Comparison of ENCODE assay signal across 20 cellular contexts in the genomic region with DNA sequence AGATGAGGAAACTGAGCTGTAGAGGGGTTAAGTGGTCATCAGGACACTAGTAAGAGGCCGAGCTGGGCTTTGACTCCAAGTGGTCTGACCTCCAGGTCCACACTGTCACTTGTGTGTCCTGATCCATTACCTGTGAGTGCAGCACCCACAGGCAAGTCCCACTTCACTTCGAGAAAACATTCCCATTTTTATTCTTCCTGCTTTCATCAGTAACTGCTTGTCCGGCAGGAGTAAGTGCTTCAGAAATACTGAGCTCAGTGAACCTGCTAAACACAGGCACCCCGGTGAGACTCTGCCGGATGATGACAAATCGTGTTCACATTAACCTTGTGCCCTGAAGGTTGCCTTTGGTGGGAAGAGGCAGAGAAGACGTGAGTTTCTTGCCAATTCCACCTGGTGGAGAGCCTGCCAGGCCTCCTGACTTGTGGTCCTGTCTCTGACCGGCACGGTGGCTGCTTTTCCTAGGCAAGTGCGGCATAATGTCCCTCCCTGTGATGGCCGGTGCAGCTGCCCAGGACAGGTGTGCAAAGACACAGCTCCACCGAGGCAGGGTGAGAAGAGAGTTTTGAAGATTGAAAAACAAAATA. TPM values are rescaled to one million over a fixed set of nuclear protein-coding genes. Genes with fewer than 3 reads are reported as not detected.
DNase-seq lines count a peak whose midpoint lies in the region; ATAC-seq and TF ChIP-seq lines count a peak whose summit lies in the region.
"Had no signal": no experiment of that assay in that cellular context is flagged by ENCODE, and none has a peak within 500 bp of the region (broad histone marks: within the 10 kb centered on the region; RNA-seq: fewer than 3 reads in every experiment).

No MANE protein-coding gene starts in this region.

- peak; percentile 21 for DNase-seq in NCI-H2227 (lab: John Stamatoyannopoulos, UW; ENCODE audit: unreplicated experiment)
- DNase-seq in NCI-H2227 treated with DMSO at 0.1 percent for 48 hours (lab: John Stamatoyannopoulos, UW), result no peak
- peak; percentile 89 for DNase-seq in NCI-H69 (lab: John Stamatoyannopoulos, UW)
- DNase-seq in epithelial cell of proximal tubule (ENCODE audit: low read depth), result peak; percentile 82
- DNase-seq in renal cortical epithelial cell (ENCODE audit: low read depth), result peak; percentile 91
- DNase-seq in HuH-7 (ENCODE audit: low spot score), result no peak
- DNase-seq in SIG-M5 treated with dmso at 0.1 percent for 504 hours (lab: John Stamatoyannopoulos, UW; ENCODE audit: unreplicated experiment), result no peak
- DNase-seq: CD8-positive, alpha-beta memory T cell; DND-41; GDM1; GM23248; HFFc6; NCI-H1436; NCI-H2081 treated with DMSO at 0.1 percent for 48 hours; NCI-H345; NCI-H526 treated with DMSO at 0.1 percent for 48 hours; T-helper 1 cell had no signal

- TF ChIP-seq CTCF in epithelial cell of proximal tubule (conservative IDR thresholded peaks at IDR 0.05; ENCODE audit: low read depth, low read length), result peak; percentile 26

- H3K4me3 ChIP-seq in epithelial cell of proximal tubule (ENCODE audit: low read depth, low read length), result no peak overlapping the region
- H3K4me3 ChIP-seq: BLaER1, GM23248 had no signal

- no peak for ATAC-seq in HG03039 (IDR thresholded peaks at IDR 0.05; ENCODE audit: unreplicated experiment)
- ATAC-seq: SK-N-SH treated with all-trans-retinoic acid at 6 μM for 48 hours had no signal

RNA-seq across cellular contexts. Expression of gene ZBTB18, which starts 29.4 kb away (rescaled TPM):
- total RNA-seq in epithelial cell of proximal tubule, result 7.9 and 9.9 TPM in 2 replicates
- total RNA-seq in renal cortical epithelial cell, result 10.8 and 16.3 TPM in 2 replicates

Comparison
In these comparisons a context has a peak if more than half of its experiments do, and no peak if none do; other contexts are left out.
1. DNase-seq: peak in NCI-H2227 (single experiment), NCI-H69 (single experiment), epithelial cell of proximal tubule (single experiment) and renal cortical epithelial cell (single experiment); none in NCI-H2227 treated with DMSO at 0.1 percent for 48 hours (single experiment), HuH-7 (single experiment) and SIG-M5 treated with dmso at 0.1 percent for 504 hours (single experiment).